Comparison of ENCODE assay signal across 8 cellular contexts in the genomic region with DNA sequence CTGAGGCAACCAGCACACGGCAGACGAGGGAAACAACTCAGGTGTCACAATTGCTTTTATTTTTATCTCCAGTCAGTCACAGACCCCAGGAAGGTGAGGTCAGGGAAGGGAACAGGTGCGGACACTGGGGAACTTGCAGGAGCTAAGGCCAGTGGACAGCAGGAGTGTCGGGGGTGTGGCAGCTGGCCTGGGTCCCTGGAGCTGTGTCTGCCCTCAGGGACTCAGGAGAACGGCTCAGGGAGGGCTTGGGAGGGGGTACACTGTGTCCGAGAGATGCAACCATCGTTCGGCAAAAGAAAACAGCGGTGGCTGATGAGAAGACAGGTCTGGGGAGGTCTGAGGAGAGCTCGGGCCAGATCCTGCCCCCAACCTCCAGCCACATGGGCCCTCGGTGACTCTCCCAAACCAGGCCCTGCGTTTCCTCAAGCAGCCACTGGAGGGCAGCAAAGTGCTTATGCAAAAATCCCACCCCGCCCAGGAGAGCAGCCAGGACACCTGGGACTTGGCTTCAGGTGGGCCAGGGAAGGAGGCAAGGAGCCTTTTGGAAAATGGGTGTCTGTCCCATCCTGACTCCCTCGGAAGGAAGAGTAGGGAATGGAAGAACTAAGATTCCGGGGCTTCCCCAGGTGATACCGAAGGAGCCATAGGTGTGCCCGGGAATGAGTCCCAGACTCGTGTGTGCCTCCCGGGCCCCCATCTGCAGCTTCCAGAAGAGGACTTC. TPM values are rescaled to one million over a fixed set of nuclear protein-coding genes. Genes with fewer than 3 reads are reported as not detected.
DNase-seq lines count a peak whose midpoint lies in the region; ATAC-seq and TF ChIP-seq lines count a peak whose summit lies in the region.

No MANE protein-coding gene starts in this region.

- WGBS in esophagus squamous epithelium, 2 donors = 22 to 23% methylated on average over 11 to 13 of the region's 19 CpGs

- H3K9me3 Mint-ChIP-seq in CD14-positive monocyte = peaks cover 0 to 3% (median 0%) of the 10 kb centered on the region in 7 donors
- no peaks in the 10 kb centered on the region for H3K9me3 Mint-ChIP-seq in natural killer cell treated with Interleukin-12 subunit alpha and Interleukin-12 subunit beta and Interleukin-15 and Interleukin-18, amount 100 ng/mL, for 72 hours

- H3K4me3 Mint-ChIP-seq in CD14-positive monocyte = no peak overlapping the region
- H3K4me3 Mint-ChIP-seq in natural killer cell treated with Interleukin-12 subunit alpha and Interleukin-12 subunit beta and Interleukin-15 and Interleukin-18, amount 100 ng/mL, for 72 hours = no peak overlapping the region

- H3K36me3 ChIP-seq in esophagus squamous epithelium = no peaks in the 10 kb centered on the region

- DNase-seq in CD14-positive monocyte (ENCODE audit: low spot score) (peak; percentile 64), HCEC 1CT (peak; percentile 10), NOMO-1 treated with dmso at 0.1 percent for 144 hours (lab: John Stamatoyannopoulos, UW; ENCODE audit: unreplicated experiment) (peak; percentile 12), activated T-cell treated with anti-CD3 and anti-CD28 coated beads for 48 hours (ENCODE audit: low read depth) (peak; percentile 67), esophagus squamous epithelium (lab: John Stamatoyannopoulos, UW) (no peak)
- DNase-seq in natural killer cell treated with Interleukin-12 subunit alpha and Interleukin-12 subunit beta and Interleukin-15 and Interleukin-18, amount 100 ng/mL, for 72 hours (ENCODE audit: low spot score) = peak; percentile 73
- DNase-seq in stimulated activated naive CD8-positive, alpha-beta T cell treated with anti-CD3 and anti-CD28 coated beads, Interleukin-15, Interleukin-2, amounts not matched to agents 100 U/mL and 50 U/mL, for 24 hours = peak; percentile 82

- no peaks in the 10 kb centered on the region for H3K9me3 ChIP-seq in esophagus squamous epithelium

- peak overlapping the region; percentile 12 to 64 (median 42) for H3K27ac ChIP-seq in esophagus squamous epithelium

- peaks cover 9 to 30% (median 21%) of the 10 kb centered on the region in 3 donors for H3K27me3 Mint-ChIP-seq in CD14-positive monocyte (ENCODE audit: low read depth in 3 of 3)
- H3K27me3 Mint-ChIP-seq in natural killer cell treated with Interleukin-12 subunit alpha and Interleukin-12 subunit beta and Interleukin-15 and Interleukin-18, amount 100 ng/mL, for 72 hours = peaks cover 4 to 11% of the 10 kb centered on the region in 2 donors

- H3K36me3 Mint-ChIP-seq in CD14-positive monocyte = no peaks in the 10 kb centered on the region
- no peaks in the 10 kb centered on the region for H3K36me3 Mint-ChIP-seq in natural killer cell treated with Interleukin-12 subunit alpha and Interleukin-12 subunit beta and Interleukin-15 and Interleukin-18, amount 100 ng/mL, for 72 hours

- no peak for TF ChIP-seq POLR2A in esophagus squamous epithelium (IDR thresholded peaks at IDR 0.05)

- peak; percentile 98 for TF ChIP-seq CTCF in CD14-positive monocyte (IDR thresholded peaks at IDR 0.05)
- peak; percentile 93 to 99 (median 98) for TF ChIP-seq CTCF in esophagus squamous epithelium (IDR thresholded peaks at IDR 0.05)

- peak; percentile 59 to 78 for ATAC-seq in natural killer cell treated with Interleukin-12 subunit alpha and Interleukin-12 subunit beta and Interleukin-15 and Interleukin-18, amount 100 ng/mL, for 72 hours
- ATAC-seq in stimulated activated naive CD8-positive, alpha-beta T cell treated with anti-CD3 and anti-CD28 coated beads, Interleukin-15, Interleukin-2, amounts not matched to agents 100 U/mL and 50 U/mL, for 24 hours = peak; percentile 78
- ATAC-seq in GM21360 (IDR thresholded peaks at IDR 0.05; ENCODE audit: unreplicated experiment) = no peak

- no peaks in the 10 kb centered on the region for H3K4me1 Mint-ChIP-seq in CD14-positive monocyte
- no peaks in the 10 kb centered on the region for H3K4me1 Mint-ChIP-seq in natural killer cell treated with Interleukin-12 subunit alpha and Interleukin-12 subunit beta and Interleukin-15 and Interleukin-18, amount 100 ng/mL, for 72 hours (ENCODE audit: low read depth in 2 of 2)

- H3K27ac Mint-ChIP-seq in CD14-positive monocyte = no peak overlapping the region
- no peak overlapping the region for H3K27ac Mint-ChIP-seq in natural killer cell treated with Interleukin-12 subunit alpha and Interleukin-12 subunit beta and Interleukin-15 and Interleukin-18, amount 100 ng/mL, for 72 hours

- no peak overlapping the region for H3K4me3 ChIP-seq in esophagus squamous epithelium

- peaks cover 0 to 6% (median 0%) of the 10 kb centered on the region in 4 donors for H3K27me3 ChIP-seq in esophagus squamous epithelium

- peaks cover 23 to 48% (median 24%) of the 10 kb centered on the region in 3 donors for H3K4me1 ChIP-seq in esophagus squamous epithelium

- intact Hi-C loops in CD14-positive monocyte (cut with micrococcal nuclease) = no loop called here
- intact Hi-C loops in esophagus squamous epithelium (cut with DNase I) = loop anchor here (10.0 kb wide), 2 partner anchors 98 to 188 kb away; a partner anchor contains a TSS

RNA-seq across cellular contexts. Expression of a gene that starts 24.1 kb away (rescaled TPM):
- polyA plus RNA-seq in CD14-positive monocyte = 1 to 10 TPM in 1 of 2 donors, under 1 TPM in 1; 0.71 to 1.2 TPM
- total RNA-seq in esophagus squamous epithelium = 1 to 10 TPM; 2.5 to 4.8 (median 3.0) TPM
- total RNA-seq in natural killer cell treated with Interleukin-12 subunit alpha and Interleukin-12 subunit beta and Interleukin-15 and Interleukin-18, amount 100 ng/mL, for 72 hours = 1 to 10 TPM; 5.9 to 6.8 TPM

RNA-seq across cellular contexts. Expression of a gene that starts 36.7 kb away (rescaled TPM):
- polyA plus RNA-seq in CD14-positive monocyte = not detected
- 1 to 10 TPM in 1 of 4 donors, under 1 TPM in 3; 0.13 to 2.9 (median 0.23) TPM for total RNA-seq in esophagus squamous epithelium
- total RNA-seq in natural killer cell treated with Interleukin-12 subunit alpha and Interleukin-12 subunit beta and Interleukin-15 and Interleukin-18, amount 100 ng/mL, for 72 hours = under 1 TPM in 1 of 2 donors, not detected in 1; 0.50 TPM

RNA-seq across cellular contexts. Expression of a gene that starts 38.8 kb away (rescaled TPM):
- polyA plus RNA-seq in CD14-positive monocyte = 1 to 10 TPM; 3.7 to 6.8 TPM
- 10 to 100 TPM in 1 of 4 donors, 1 to 10 TPM in 3; 3.2 to 10.5 (median 8.0) TPM for total RNA-seq in esophagus squamous epithelium
- 1 to 10 TPM; 1.9 to 4.4 TPM for total RNA-seq in natural killer cell treated with Interleukin-12 subunit alpha and Interleukin-12 subunit beta and Interleukin-15 and Interleukin-18, amount 100 ng/mL, for 72 hours
